In the genomic region with DNA sequence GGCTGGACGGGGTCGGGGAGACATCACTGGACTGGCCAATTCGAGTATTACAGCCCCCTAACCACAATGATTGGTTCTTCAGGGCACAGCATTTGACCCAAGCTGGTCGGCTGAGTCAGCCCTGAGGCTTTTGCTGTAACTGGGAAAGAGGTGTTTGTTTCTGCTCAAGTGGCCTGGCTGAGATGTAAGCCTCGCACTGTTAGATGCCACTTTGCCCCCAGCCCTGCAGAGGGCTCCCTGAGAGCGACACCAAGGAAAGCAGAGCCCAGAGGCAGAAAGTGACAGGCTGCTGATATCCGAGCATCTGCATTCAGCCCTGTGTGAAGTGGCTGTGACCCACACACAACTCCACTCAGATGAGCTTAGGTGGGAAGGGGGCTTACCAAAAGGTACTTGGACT, we compare ENCODE assay signal across 9 cellular contexts. TPM values are rescaled to one million over a fixed set of nuclear protein-coding genes. Genes with fewer than 3 reads are reported as not detected.
DNase-seq lines count a peak whose midpoint lies in the region; ATAC-seq and TF ChIP-seq lines count a peak whose summit lies in the region.
"Had no signal": no experiment of that assay in that cellular context is flagged by ENCODE, and none has a peak within 500 bp of the region (broad histone marks: within the 10 kb centered on the region; RNA-seq: fewer than 3 reads in every experiment).

No MANE protein-coding gene starts in this region.

- peaks cover 18% of the 10 kb centered on the region for H3K36me3 Mint-ChIP-seq in chondrocyte (ENCODE audit: low read depth)

- H3K4me1 Mint-ChIP-seq in chondrocyte (ENCODE audit: low read depth), result peaks cover 2% of the 10 kb centered on the region

- ATAC-seq in GM21825 (IDR thresholded peaks at IDR 0.05; ENCODE audit: unreplicated experiment) (no peak), GM19467 (IDR thresholded peaks at IDR 0.05; ENCODE audit: unreplicated experiment) (no peak)

- no peak overlapping the region for H3K4me3 Mint-ChIP-seq in chondrocyte (ENCODE audit: unreplicated experiment)
- H3K4me3 Mint-ChIP-seq: stimulated activated naive CD8-positive, alpha-beta T cell treated with anti-CD3 and anti-CD28 coated beads, Interleukin-15, Interleukin-2, amounts not matched to agents 100 ng/mL and 50 ng/mL, for 24 hours had no signal

- H3K4me3 ChIP-seq in BJ (ENCODE audit: low read depth, low read length), result no peak overlapping the region

- DNase-seq in BJ (ENCODE audit: low read depth), result no peak
- DNase-seq in GM13976 (ENCODE audit: low spot score), result no peak
- DNase-seq in NCI-H510A treated with DMSO at 0.1 percent for 48 hours (lab: John Stamatoyannopoulos, UW), result peak; percentile 76
- DNase-seq in chondrocyte (ENCODE audit: low spot score), result peak; percentile 39
- peak; percentile 6 for DNase-seq in midbrain (lab: John Stamatoyannopoulos, UW)
- no peak for DNase-seq in GF-D8 (lab: John Stamatoyannopoulos, UW)

- no peak overlapping the region for H3K27ac Mint-ChIP-seq in chondrocyte (ENCODE audit: unreplicated experiment)
- H3K27ac Mint-ChIP-seq: stimulated activated naive CD8-positive, alpha-beta T cell treated with anti-CD3 and anti-CD28 coated beads, Interleukin-15, Interleukin-2, amounts not matched to agents 100 ng/mL and 50 ng/mL, for 24 hours had no signal

- CTCF ChIA-PET in BJ (lab: Yijun Ruan, JAX), result interaction anchor here (0.6 to 1.9 kb wide), 3 partner anchors 11 to 19 kb away, joined by 3 to 6 read pairs (median 4); partner anchors contain the start of gene ERGIC3

- in situ Hi-C loops in GM13976 (cut with MboI; ENCODE audit: low sequenced_read_pairs, unreplicated experiment), result no loop called here

- TF ChIP-seq CTCF in BJ (IDR thresholded peaks at IDR 0.05; ENCODE audit: insufficient read depth, low read depth, low read length) (peak; percentile 39), GM13976 (IDR thresholded peaks at IDR 0.05; ENCODE audit: borderline replicate concordance, control extremely low read depth, extremely low read depth, insufficient read depth, missing control alignments) (peak; percentile 29), chondrocyte (IDR thresholded peaks at IDR 0.05) (peak; percentile 58)

- POLR2A ChIA-PET in BJ (lab: Charles Lee), result no interaction called here

- H3K27me3 Mint-ChIP-seq in chondrocyte (ENCODE audit: low read depth), result no peaks in the 10 kb centered on the region
- H3K27me3 Mint-ChIP-seq: stimulated activated naive CD8-positive, alpha-beta T cell treated with anti-CD3 and anti-CD28 coated beads, Interleukin-15, Interleukin-2, amounts not matched to agents 100 ng/mL and 50 ng/mL, for 24 hours had no signal

- no peaks in the 10 kb centered on the region for H3K9me3 Mint-ChIP-seq in chondrocyte (ENCODE audit: low read depth)
- H3K9me3 Mint-ChIP-seq: stimulated activated naive CD8-positive, alpha-beta T cell treated with anti-CD3 and anti-CD28 coated beads, Interleukin-15, Interleukin-2, amounts not matched to agents 100 ng/mL and 50 ng/mL, for 24 hours had no signal

- H3K36me3 ChIP-seq in BJ (ENCODE audit: control insufficient read depth, insufficient read depth, low read length), result peaks cover 14% of the 10 kb centered on the region

- H3K27me3 ChIP-seq in BJ (ENCODE audit: control insufficient read depth, insufficient read depth, low read length), result no peaks in the 10 kb centered on the region

RNA-seq across cellular contexts. Expression of gene ERGIC3, which starts 19.4 kb away (rescaled TPM):
- 567 and 917 TPM in 2 replicates for polyA plus RNA-seq in BJ (2011; rRNA removed)
- polyA minus RNA-seq in BJ (2011; rRNA and poly(A)+ RNA removed), result 164 and 299 TPM in 2 replicates
- total RNA-seq in chondrocyte, result 203 to 278 TPM (median 208 TPM) in 3 replicates

RNA-seq across cellular contexts. Expression of gene C20orf173, which starts 31.8 kb away (rescaled TPM):
- not detected in 2 replicates for polyA plus RNA-seq in BJ (2011; rRNA removed)
- polyA minus RNA-seq in BJ (2011; rRNA and poly(A)+ RNA removed), result not detected in 2 replicates
- not detected in 3 replicates for total RNA-seq in chondrocyte

RNA-seq across cellular contexts. Expression of gene SPAG4, which starts 54.4 kb away (rescaled TPM):
- 8.3 and 11.4 TPM in 2 replicates for polyA plus RNA-seq in BJ (2011; rRNA removed)
- 3.9 and 4.9 TPM in 2 replicates for polyA minus RNA-seq in BJ (2011; rRNA and poly(A)+ RNA removed)
- 1.9 to 8.8 TPM (median 8.6 TPM) in 3 replicates for total RNA-seq in chondrocyte

Comparison
In these comparisons a context has a peak if more than half of its experiments do, and no peak if none do; other contexts are left out.
1. DNase-seq: peak in NCI-H510A treated with DMSO at 0.1 percent for 48 hours (single experiment), chondrocyte (single experiment) and midbrain (single experiment); none in BJ (single experiment), GM13976 (single experiment) and GF-D8 (single experiment).
2. Peak in every context shown above with its lines, with median percentiles within 50 percentile points of each other: CTCF ChIP-seq.